2 cellular contexts compared by ENCODE assay signal in the genomic region with DNA sequence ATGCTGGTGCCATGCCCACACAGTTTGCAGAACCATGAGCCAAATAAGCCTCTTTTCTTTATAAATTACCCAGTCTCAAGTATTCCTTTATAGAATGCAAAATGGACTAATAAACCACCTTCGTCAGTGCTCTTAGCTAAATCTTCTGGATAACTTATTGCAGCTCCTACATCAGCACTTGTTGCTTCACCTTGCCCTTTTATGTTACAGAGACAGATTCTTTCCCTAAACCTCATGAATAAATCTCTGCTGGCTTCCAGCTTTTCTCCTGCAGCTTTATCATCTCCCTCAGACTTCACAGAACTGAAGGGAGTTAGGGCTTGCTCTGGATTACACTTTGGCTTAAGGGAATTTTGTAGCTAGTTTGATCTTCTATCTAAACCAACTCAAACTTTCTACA.
TF ChIP-seq lines count a peak whose summit lies in the region.

No MANE protein-coding gene starts in this region.

TF ChIP-seq in HCT116, 20 proteins besides CTCF, POLR2A, EP300 and RAD21:
- TF ChIP-seq SRF (IDR thresholded peaks at IDR 0.05; ENCODE audit: low read depth): no peak
- TF ChIP-seq JUND (IDR thresholded peaks at IDR 0.05): no peak
- TF ChIP-seq, protein P1, sequence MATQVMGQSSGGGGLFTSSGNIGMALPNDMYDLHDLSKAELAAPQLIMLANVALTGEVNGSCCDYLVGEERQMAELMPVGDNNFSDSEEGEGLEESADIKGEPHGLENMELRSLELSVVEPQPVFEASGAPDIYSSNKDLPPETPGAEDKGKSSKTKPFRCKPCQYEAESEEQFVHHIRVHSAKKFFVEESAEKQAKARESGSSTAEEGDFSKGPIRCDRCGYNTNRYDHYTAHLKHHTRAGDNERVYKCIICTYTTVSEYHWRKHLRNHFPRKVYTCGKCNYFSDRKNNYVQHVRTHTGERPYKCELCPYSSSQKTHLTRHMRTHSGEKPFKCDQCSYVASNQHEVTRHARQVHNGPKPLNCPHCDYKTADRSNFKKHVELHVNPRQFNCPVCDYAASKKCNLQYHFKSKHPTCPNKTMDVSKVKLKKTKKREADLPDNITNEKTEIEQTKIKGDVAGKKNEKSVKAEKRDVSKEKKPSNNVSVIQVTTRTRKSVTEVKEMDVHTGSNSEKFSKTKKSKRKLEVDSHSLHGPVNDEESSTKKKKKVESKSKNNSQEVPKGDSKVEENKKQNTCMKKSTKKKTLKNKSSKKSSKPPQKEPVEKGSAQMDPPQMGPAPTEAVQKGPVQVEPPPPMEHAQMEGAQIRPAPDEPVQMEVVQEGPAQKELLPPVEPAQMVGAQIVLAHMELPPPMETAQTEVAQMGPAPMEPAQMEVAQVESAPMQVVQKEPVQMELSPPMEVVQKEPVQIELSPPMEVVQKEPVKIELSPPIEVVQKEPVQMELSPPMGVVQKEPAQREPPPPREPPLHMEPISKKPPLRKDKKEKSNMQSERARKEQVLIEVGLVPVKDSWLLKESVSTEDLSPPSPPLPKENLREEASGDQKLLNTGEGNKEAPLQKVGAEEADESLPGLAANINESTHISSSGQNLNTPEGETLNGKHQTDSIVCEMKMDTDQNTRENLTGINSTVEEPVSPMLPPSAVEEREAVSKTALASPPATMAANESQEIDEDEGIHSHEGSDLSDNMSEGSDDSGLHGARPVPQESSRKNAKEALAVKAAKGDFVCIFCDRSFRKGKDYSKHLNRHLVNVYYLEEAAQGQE (IDR thresholded peaks at IDR 0.05; ENCODE audit: low read depth): no peak
- no peak for TF ChIP-seq SP1 (IDR thresholded peaks at IDR 0.05; ENCODE audit: low read depth)
- no peak for TF ChIP-seq EGR1 (IDR thresholded peaks at IDR 0.05; ENCODE audit: low read depth)
- TF ChIP-seq SIN3A (IDR thresholded peaks at IDR 0.05; ENCODE audit: low read depth): no peak
- TF ChIP-seq TCF7L2 (IDR thresholded peaks at IDR 0.05; ENCODE audit: borderline replicate concordance, extremely low read depth, insufficient read depth, insufficient read length): no peak
- TF ChIP-seq YY1 (IDR thresholded peaks at IDR 0.05; ENCODE audit: extremely low read depth, insufficient replicate concordance, low read depth, low read length): no peak
- no peak for TF ChIP-seq CEBPB (IDR thresholded peaks at IDR 0.05; ENCODE audit: low read depth)
- TF ChIP-seq, protein P2, sequence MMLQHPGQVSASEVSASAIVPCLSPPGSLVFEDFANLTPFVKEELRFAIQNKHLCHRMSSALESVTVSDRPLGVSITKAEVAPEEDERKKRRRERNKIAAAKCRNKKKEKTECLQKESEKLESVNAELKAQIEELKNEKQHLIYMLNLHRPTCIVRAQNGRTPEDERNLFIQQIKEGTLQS (IDR thresholded peaks at IDR 0.05): no peak
- no peak for TF ChIP-seq CBX3 (IDR thresholded peaks at IDR 0.05; ENCODE audit: low read depth)
- TF ChIP-seq FOSL1 (IDR thresholded peaks at IDR 0.05; ENCODE audit: low read depth): no peak
- TF ChIP-seq ZFX (IDR thresholded peaks at IDR 0.05): no peak
- no peak for TF ChIP-seq POLR2AphosphoS5 (IDR thresholded peaks at IDR 0.05; ENCODE audit: low read depth, low read length)
- no peak for TF ChIP-seq ELF1 (IDR thresholded peaks at IDR 0.05; ENCODE audit: borderline replicate concordance, low read depth)
- TF ChIP-seq, protein P3, sequence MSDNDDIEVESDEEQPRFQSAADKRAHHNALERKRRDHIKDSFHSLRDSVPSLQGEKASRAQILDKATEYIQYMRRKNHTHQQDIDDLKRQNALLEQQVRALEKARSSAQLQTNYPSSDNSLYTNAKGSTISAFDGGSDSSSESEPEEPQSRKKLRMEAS (IDR thresholded peaks at IDR 0.05): no peak
- TF ChIP-seq EZH2phosphoT487 (IDR thresholded peaks at IDR 0.05; ENCODE audit: borderline replicate concordance): no peak
- TF ChIP-seq ZNF274 (IDR thresholded peaks at IDR 0.05; ENCODE audit: low read depth, low read length): no peak
- TF ChIP-seq EZH2 (IDR thresholded peaks at IDR 0.05): no peak

TF ChIP-seq in GM12878, 131 proteins besides CTCF, POLR2A, EP300 and RAD21:
- no peak for TF ChIP-seq IKZF2 (IDR thresholded peaks at IDR 0.05)
- TF ChIP-seq TARDBP (IDR thresholded peaks at IDR 0.05; ENCODE audit: borderline replicate concordance): no peak
- no peak for TF ChIP-seq SPI1 (IDR thresholded peaks at IDR 0.05; ENCODE audit: borderline replicate concordance, insufficient read depth, low read depth, low read length)
- no peak for TF ChIP-seq HDAC2 (IDR thresholded peaks at IDR 0.05)
- TF ChIP-seq, protein P4, sequence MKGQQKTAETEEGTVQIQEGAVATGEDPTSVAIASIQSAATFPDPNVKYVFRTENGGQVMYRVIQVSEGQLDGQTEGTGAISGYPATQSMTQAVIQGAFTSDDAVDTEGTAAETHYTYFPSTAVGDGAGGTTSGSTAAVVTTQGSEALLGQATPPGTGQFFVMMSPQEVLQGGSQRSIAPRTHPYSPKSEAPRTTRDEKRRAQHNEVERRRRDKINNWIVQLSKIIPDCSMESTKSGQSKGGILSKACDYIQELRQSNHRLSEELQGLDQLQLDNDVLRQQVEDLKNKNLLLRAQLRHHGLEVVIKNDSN (IDR thresholded peaks at IDR 0.05; ENCODE audit: borderline replicate concordance, extremely low read length, insufficient read depth, low read depth, low read length): no peak
- no peak for TF ChIP-seq MTA2 (IDR thresholded peaks at IDR 0.05; ENCODE audit: low read depth)
- no peak for TF ChIP-seq FOS (IDR thresholded peaks at IDR 0.05; ENCODE audit: borderline replicate concordance, extremely low read depth, insufficient read length)
- TF ChIP-seq FOXK2 (IDR thresholded peaks at IDR 0.05): no peak
- no peak for TF ChIP-seq TAF1 (IDR thresholded peaks at IDR 0.05; ENCODE audit: borderline replicate concordance, low read depth, low read length)
- no peak for TF ChIP-seq JUND (IDR thresholded peaks at IDR 0.05; ENCODE audit: low read depth, low read length)
